25 cellular contexts compared by ENCODE assay signal in genomic region chr1:246126580-246126979, GRCh38.
"Had no signal": no experiment of that assay in that cellular context is flagged by ENCODE, and none has a peak within 500 bp of the region (broad histone marks: within the 10 kb centered on the region; RNA-seq: fewer than 3 reads in every experiment).

No MANE protein-coding gene starts in this region.

- FAIRE-seq: endometrium, islet of Langerhans, keratinocyte had no signal

- H3K27me3 ChIP-seq: colonic mucosa, esophagus squamous epithelium, gastrocnemius medialis, heart right ventricle, left lung had no signal

- H3K27ac ChIP-seq: colonic mucosa, epithelial cell of prostate, esophagus squamous epithelium, gastrocnemius medialis, heart right ventricle, left lung, lower lobe of right lung had no signal

- H3K36me3 ChIP-seq: colonic mucosa, esophagus squamous epithelium, gastrocnemius medialis, heart right ventricle, left lung, lower lobe of right lung had no signal

- DNase-seq: colonic mucosa; cortex of kidney; effector CD8-positive, alpha-beta T cell; effector memory CD8-positive, alpha-beta T cell; endodermal cell; erythroblast; esophagus squamous epithelium; foreskin fibroblast; foreskin melanocyte; gastrocnemius medialis; glutamatergic neuron; head of caudate nucleus; heart right ventricle; hippocampal formation; left cardiac atrium; left lung; left ventricle myocardium superior; lower lobe of right lung; mesenchymal stem cell; mucosa of descending colon had no signal

- H3K4me3 ChIP-seq: colonic mucosa, esophagus squamous epithelium, gastrocnemius medialis, heart right ventricle, left lung, lower lobe of right lung, mucosa of descending colon had no signal

- ATAC-seq: effector memory CD8-positive, alpha-beta T cell; esophagus mucosa; gastrocnemius medialis; heart right ventricle; left cardiac atrium; left lung; left ventricle myocardium superior; lower lobe of right lung; mucosa of descending colon had no signal

- H3K4me1 ChIP-seq: colonic mucosa, esophagus squamous epithelium, gastrocnemius medialis, heart right ventricle, left lung, lower lobe of right lung had no signal

- H3K9me3 ChIP-seq: colonic mucosa, esophagus squamous epithelium, gastrocnemius medialis, heart right ventricle, left lung, lower lobe of right lung, mucosa of descending colon had no signal
